ENCODE assay signal across 7 cellular contexts in genomic region chr7:148507064-148507573, GRCh38.
DNase-seq lines count a peak whose midpoint lies in the region; ATAC-seq and TF ChIP-seq lines count a peak whose summit lies in the region.
"Not testable (repeated sequence)": the region's sequence is repeated elsewhere in the genome, so short reads cannot be mapped to it uniquely, and the experiment has no call there.

No MANE protein-coding gene starts in this region.

- peaks cover 14 to 27% (median 18%) of the 10 kb centered on the region in 3 donors for H3K4me1 Mint-ChIP-seq in IgD-negative memory B cell
- not testable (repeated sequence) for H3K4me1 Mint-ChIP-seq in activated CD8-positive, alpha-beta T cell treated with anti-CD3 and anti-CD28 coated beads for 36 hours (ENCODE audit: low read depth)
- H3K4me1 Mint-ChIP-seq in natural killer cell treated with Interleukin-12 subunit alpha and Interleukin-12 subunit beta and Interleukin-15 and Interleukin-18, amount 100 ng/mL, for 72 hours (ENCODE audit: low read depth in 2 of 2), result peaks cover 10 to 11% of the 10 kb centered on the region in 2 donors

- ATAC-seq in GM18519 (IDR thresholded peaks at IDR 0.05; ENCODE audit: low FRiP score, unreplicated experiment), result peak; percentile 96
- peak; percentile 93 for ATAC-seq in GM19455 (IDR thresholded peaks at IDR 0.05; ENCODE audit: unreplicated experiment)
- ATAC-seq in HG02610 (IDR thresholded peaks at IDR 0.05; ENCODE audit: unreplicated experiment), result peak; percentile 99
- ATAC-seq in HG03097 (IDR thresholded peaks at IDR 0.05; ENCODE audit: low FRiP score, unreplicated experiment), result peak; percentile 96
- ATAC-seq in activated CD8-positive, alpha-beta T cell treated with anti-CD3 and anti-CD28 coated beads for 36 hours, result peak; percentile 89
- ATAC-seq in natural killer cell treated with Interleukin-12 subunit alpha and Interleukin-12 subunit beta and Interleukin-15 and Interleukin-18, amount 100 ng/mL, for 72 hours, result peak; percentile 90 to 91

- not testable (repeated sequence) for H3K27me3 Mint-ChIP-seq in IgD-negative memory B cell; activated CD8-positive, alpha-beta T cell treated with anti-CD3 and anti-CD28 coated beads for 36 hours
- peaks cover 0 to 14% of the 10 kb centered on the region in 2 donors for H3K27me3 Mint-ChIP-seq in natural killer cell treated with Interleukin-12 subunit alpha and Interleukin-12 subunit beta and Interleukin-15 and Interleukin-18, amount 100 ng/mL, for 72 hours

- CTCF ChIA-PET in activated CD8-positive, alpha-beta T cell treated with anti-CD3 and anti-CD28 coated beads for 36 hours (lab: Charles Lee), result not testable (repeated sequence)

- H3K4me3 Mint-ChIP-seq in IgD-negative memory B cell, result peak overlapping the region; percentile 8 to 91 (median 44)
- not testable (repeated sequence) for H3K4me3 Mint-ChIP-seq in activated CD8-positive, alpha-beta T cell treated with anti-CD3 and anti-CD28 coated beads for 36 hours
- H3K4me3 Mint-ChIP-seq in natural killer cell treated with Interleukin-12 subunit alpha and Interleukin-12 subunit beta and Interleukin-15 and Interleukin-18, amount 100 ng/mL, for 72 hours, result peak overlapping the region; percentile 71

- DNase-seq in activated CD8-positive, alpha-beta T cell treated with anti-CD3 and anti-CD28 coated beads for 36 hours, result peak; percentile 46
- not testable (repeated sequence) for DNase-seq in natural killer cell treated with Interleukin-12 subunit alpha and Interleukin-12 subunit beta and Interleukin-15 and Interleukin-18, amount 100 ng/mL, for 72 hours (ENCODE audit: low spot score)

- intact Hi-C loops in activated CD8-positive, alpha-beta T cell treated with anti-CD3 and anti-CD28 coated beads for 36 hours (cut with micrococcal nuclease), result not testable (repeated sequence)

- peak overlapping the region in 2 of 3 donors; percentile 78 to 88 for H3K27ac Mint-ChIP-seq in IgD-negative memory B cell
- H3K27ac Mint-ChIP-seq in activated CD8-positive, alpha-beta T cell treated with anti-CD3 and anti-CD28 coated beads for 36 hours, result peak overlapping the region; percentile 62
- H3K27ac Mint-ChIP-seq in natural killer cell treated with Interleukin-12 subunit alpha and Interleukin-12 subunit beta and Interleukin-15 and Interleukin-18, amount 100 ng/mL, for 72 hours, result peak overlapping the region; percentile 56 to 67

- not testable (repeated sequence) for H3K9me3 Mint-ChIP-seq in IgD-negative memory B cell; activated CD8-positive, alpha-beta T cell treated with anti-CD3 and anti-CD28 coated beads for 36 hours; natural killer cell treated with Interleukin-12 subunit alpha and Interleukin-12 subunit beta and Interleukin-15 and Interleukin-18, amount 100 ng/mL, for 72 hours

- not testable (repeated sequence) for TF ChIP-seq CTCF in activated CD8-positive, alpha-beta T cell treated with anti-CD3 and anti-CD28 coated beads for 36 hours (IDR thresholded peaks at IDR 0.05)

- POLR2A ChIA-PET in activated CD8-positive, alpha-beta T cell treated with anti-CD3 and anti-CD28 coated beads for 36 hours (lab: Charles Lee), result interaction anchor here (0.6 to 1.0 kb wide), 2 partner anchors 265 to 406 kb away, joined by 3 read pairs; no protein-coding TSS in a partner anchor

- H3K36me3 Mint-ChIP-seq in IgD-negative memory B cell; activated CD8-positive, alpha-beta T cell treated with anti-CD3 and anti-CD28 coated beads for 36 hours (ENCODE audit: low read depth); natural killer cell treated with Interleukin-12 subunit alpha and Interleukin-12 subunit beta and Interleukin-15 and Interleukin-18, amount 100 ng/mL, for 72 hours: not testable (repeated sequence)
